ENCODE assay signal across 1 cellular context in the genomic region with DNA sequence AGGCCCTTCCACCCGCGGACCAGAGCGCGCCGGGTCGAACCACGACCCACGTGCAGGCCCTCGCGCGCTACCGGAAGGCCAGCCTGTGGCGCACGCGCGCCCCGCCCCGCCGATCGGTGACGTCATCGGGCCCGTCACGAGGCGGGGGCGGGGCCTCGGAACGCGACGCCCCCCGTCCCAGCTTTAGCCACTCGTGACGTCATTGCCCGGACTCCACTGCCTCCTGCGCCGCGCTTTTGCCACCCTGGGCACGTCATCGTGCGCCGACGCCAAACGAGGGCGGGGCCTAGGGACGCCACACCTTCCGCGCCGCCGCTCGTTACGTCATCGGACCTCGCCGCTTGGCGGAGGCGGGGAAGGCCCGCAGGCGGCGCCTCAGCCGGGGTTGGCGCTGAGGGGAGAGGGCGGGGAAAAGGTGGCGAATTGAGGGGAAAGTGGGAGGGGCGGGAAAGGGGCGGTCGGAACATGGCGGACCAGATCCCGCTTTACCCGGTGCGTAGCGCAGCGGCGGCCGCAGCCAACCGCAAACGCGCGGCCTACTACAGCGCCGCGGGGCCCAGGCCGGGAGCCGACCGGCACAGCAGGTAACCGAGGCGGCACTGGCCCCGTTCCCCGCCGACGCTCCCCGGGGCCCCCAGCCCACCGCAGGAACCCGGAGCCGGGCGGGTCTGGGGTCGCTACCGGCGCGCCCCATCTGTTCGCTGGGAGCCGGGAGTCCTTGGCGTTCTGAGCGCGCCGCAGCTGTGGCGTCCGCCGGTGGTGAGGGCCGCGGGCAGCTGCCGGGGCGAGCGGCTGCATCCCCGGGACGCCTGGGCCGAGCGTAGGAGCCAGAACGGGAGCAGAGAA.
A peak's percentile ranks its signal among the peaks of the same experiment; 100 is the strongest.
TF ChIP-seq lines count a peak whose summit lies in the region.

A gene with protein sequence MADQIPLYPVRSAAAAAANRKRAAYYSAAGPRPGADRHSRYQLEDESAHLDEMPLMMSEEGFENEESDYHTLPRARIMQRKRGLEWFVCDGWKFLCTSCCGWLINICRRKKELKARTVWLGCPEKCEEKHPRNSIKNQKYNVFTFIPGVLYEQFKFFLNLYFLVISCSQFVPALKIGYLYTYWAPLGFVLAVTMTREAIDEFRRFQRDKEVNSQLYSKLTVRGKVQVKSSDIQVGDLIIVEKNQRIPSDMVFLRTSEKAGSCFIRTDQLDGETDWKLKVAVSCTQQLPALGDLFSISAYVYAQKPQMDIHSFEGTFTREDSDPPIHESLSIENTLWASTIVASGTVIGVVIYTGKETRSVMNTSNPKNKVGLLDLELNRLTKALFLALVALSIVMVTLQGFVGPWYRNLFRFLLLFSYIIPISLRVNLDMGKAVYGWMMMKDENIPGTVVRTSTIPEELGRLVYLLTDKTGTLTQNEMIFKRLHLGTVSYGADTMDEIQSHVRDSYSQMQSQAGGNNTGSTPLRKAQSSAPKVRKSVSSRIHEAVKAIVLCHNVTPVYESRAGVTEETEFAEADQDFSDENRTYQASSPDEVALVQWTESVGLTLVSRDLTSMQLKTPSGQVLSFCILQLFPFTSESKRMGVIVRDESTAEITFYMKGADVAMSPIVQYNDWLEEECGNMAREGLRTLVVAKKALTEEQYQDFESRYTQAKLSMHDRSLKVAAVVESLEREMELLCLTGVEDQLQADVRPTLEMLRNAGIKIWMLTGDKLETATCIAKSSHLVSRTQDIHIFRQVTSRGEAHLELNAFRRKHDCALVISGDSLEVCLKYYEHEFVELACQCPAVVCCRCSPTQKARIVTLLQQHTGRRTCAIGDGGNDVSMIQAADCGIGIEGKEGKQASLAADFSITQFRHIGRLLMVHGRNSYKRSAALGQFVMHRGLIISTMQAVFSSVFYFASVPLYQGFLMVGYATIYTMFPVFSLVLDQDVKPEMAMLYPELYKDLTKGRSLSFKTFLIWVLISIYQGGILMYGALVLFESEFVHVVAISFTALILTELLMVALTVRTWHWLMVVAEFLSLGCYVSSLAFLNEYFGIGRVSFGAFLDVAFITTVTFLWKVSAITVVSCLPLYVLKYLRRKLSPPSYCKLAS (plus strand): TSS at position 449 of the 846 bp plus-strand sequence. CDS start 17 bp downstream, at position 466.

TF ChIP-seq in HepG2, 621 proteins besides CTCF, POLR2A, EP300 and RAD21 (continues in another document):
- TF ChIP-seq GTF2F1 (IDR thresholded peaks at IDR 0.05; ENCODE audit: low read length) = no peak
- TF ChIP-seq NCOA2 (CRISPR knock-in tag; IDR thresholded peaks at IDR 0.05) = no peak
- TF ChIP-seq GPN1 (CRISPR knock-in tag; IDR thresholded peaks at IDR 0.05; ENCODE audit: borderline replicate concordance) = no peak
- TF ChIP-seq XRCC5 (optimal IDR thresholded peaks at IDR 0.05; ENCODE audit: low read length) = no peak
- TF ChIP-seq HNRNPH1 (optimal IDR thresholded peaks at IDR 0.05; ENCODE audit: low read depth, low read length) = no peak
- TF ChIP-seq TFE3 (CRISPR knock-in tag; IDR thresholded peaks at IDR 0.05) = 0 out of 2 replicates have a peak, but pooled peaks have one; percentile 13
- TF ChIP-seq ZNF878 (CRISPR knock-in tag; IDR thresholded peaks at IDR 0.05) = no peak
- TF ChIP-seq SYNCRIP (IDR thresholded peaks at IDR 0.05; ENCODE audit: insufficient read depth, low read depth, low read length) = no peak
- TF ChIP-seq, protein P1, sequence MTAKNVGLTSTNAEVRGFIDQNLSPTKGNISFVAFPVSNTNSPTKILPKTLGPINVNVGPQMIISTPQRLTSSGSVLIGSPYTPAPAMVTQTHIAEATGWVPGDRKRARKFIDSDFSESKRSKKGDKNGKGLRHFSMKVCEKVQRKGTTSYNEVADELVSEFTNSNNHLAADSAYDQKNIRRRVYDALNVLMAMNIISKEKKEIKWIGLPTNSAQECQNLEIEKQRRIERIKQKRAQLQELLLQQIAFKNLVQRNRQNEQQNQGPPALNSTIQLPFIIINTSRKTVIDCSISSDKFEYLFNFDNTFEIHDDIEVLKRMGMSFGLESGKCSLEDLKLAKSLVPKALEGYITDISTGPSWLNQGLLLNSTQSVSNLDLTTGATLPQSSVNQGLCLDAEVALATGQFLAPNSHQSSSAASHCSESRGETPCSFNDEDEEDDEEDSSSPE (CRISPR knock-in tag; IDR thresholded peaks at IDR 0.05) = peak; percentile 87
- no peak for TF ChIP-seq SMC3 (IDR thresholded peaks at IDR 0.05; ENCODE audit: low read length)
- TF ChIP-seq POLR2AphosphoS5 (IDR thresholded peaks at IDR 0.05; ENCODE audit: low read depth, low read length) = peak; percentile 52
- no peak for TF ChIP-seq JARID2 (CRISPR knock-in tag; IDR thresholded peaks at IDR 0.05; ENCODE audit: insufficient replicate concordance)
- TF ChIP-seq RBAK (CRISPR knock-in tag; IDR thresholded peaks at IDR 0.05) = no peak
- TF ChIP-seq ARNT2 (CRISPR knock-in tag; IDR thresholded peaks at IDR 0.05; ENCODE audit: low read depth) = peak; percentile 67; the same call in 1 of the 2 replicates
- TF ChIP-seq, protein P2, sequence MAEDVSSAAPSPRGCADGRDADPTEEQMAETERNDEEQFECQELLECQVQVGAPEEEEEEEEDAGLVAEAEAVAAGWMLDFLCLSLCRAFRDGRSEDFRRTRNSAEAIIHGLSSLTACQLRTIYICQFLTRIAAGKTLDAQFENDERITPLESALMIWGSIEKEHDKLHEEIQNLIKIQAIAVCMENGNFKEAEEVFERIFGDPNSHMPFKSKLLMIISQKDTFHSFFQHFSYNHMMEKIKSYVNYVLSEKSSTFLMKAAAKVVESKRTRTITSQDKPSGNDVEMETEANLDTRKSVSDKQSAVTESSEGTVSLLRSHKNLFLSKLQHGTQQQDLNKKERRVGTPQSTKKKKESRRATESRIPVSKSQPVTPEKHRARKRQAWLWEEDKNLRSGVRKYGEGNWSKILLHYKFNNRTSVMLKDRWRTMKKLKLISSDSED (CRISPR knock-in tag; IDR thresholded peaks at IDR 0.05) = peak; percentile 90; the same call in 1 of the 2 replicates
- TF ChIP-seq EHMT2 (IDR thresholded peaks at IDR 0.05; ENCODE audit: borderline replicate concordance, low read depth, low read length) = no peak
- no peak for TF ChIP-seq ZNF441 (CRISPR knock-in tag; IDR thresholded peaks at IDR 0.05; ENCODE audit: borderline replicate concordance)
- TF ChIP-seq, protein P3, sequence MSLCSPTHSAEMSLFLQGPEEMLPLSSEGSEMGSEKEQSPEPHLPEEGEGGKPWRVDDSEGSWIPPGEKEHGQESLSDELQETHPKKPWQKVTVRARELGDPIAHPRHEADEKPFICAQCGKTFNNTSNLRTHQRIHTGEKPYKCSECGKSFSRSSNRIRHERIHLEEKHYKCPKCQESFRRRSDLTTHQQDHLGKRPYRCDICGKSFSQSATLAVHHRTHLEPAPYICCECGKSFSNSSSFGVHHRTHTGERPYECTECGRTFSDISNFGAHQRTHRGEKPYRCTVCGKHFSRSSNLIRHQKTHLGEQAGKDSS (CRISPR knock-in tag; IDR thresholded peaks at IDR 0.05; ENCODE audit: borderline replicate concordance, low read depth) = no peak
- TF ChIP-seq ZBTB8A (CRISPR knock-in tag; IDR thresholded peaks at IDR 0.05; ENCODE audit: borderline replicate concordance, low read depth) = no peak
- TF ChIP-seq SKIL (CRISPR knock-in tag; IDR thresholded peaks at IDR 0.05; ENCODE audit: borderline replicate concordance) = no peak
- no peak for TF ChIP-seq SETDB1 (CRISPR knock-in tag; IDR thresholded peaks at IDR 0.05; ENCODE audit: borderline replicate concordance)
- TF ChIP-seq TBX2 (CRISPR knock-in tag; IDR thresholded peaks at IDR 0.05; ENCODE audit: borderline replicate concordance) = peak; percentile 92
- no peak for TF ChIP-seq PLSCR1 (CRISPR knock-in tag; IDR thresholded peaks at IDR 0.05; ENCODE audit: borderline replicate concordance)
- peak; percentile 75 for TF ChIP-seq HNF1B (CRISPR knock-in tag; IDR thresholded peaks at IDR 0.05)
- TF ChIP-seq NR2C2 (CRISPR knock-in tag; IDR thresholded peaks at IDR 0.05; ENCODE audit: borderline replicate concordance) = peak; percentile 53
- TF ChIP-seq IKZF4 (CRISPR knock-in tag; IDR thresholded peaks at IDR 0.05; ENCODE audit: borderline replicate concordance, low read depth, not compliant biosample characterization) = peak; percentile 69
- TF ChIP-seq, protein P4, sequence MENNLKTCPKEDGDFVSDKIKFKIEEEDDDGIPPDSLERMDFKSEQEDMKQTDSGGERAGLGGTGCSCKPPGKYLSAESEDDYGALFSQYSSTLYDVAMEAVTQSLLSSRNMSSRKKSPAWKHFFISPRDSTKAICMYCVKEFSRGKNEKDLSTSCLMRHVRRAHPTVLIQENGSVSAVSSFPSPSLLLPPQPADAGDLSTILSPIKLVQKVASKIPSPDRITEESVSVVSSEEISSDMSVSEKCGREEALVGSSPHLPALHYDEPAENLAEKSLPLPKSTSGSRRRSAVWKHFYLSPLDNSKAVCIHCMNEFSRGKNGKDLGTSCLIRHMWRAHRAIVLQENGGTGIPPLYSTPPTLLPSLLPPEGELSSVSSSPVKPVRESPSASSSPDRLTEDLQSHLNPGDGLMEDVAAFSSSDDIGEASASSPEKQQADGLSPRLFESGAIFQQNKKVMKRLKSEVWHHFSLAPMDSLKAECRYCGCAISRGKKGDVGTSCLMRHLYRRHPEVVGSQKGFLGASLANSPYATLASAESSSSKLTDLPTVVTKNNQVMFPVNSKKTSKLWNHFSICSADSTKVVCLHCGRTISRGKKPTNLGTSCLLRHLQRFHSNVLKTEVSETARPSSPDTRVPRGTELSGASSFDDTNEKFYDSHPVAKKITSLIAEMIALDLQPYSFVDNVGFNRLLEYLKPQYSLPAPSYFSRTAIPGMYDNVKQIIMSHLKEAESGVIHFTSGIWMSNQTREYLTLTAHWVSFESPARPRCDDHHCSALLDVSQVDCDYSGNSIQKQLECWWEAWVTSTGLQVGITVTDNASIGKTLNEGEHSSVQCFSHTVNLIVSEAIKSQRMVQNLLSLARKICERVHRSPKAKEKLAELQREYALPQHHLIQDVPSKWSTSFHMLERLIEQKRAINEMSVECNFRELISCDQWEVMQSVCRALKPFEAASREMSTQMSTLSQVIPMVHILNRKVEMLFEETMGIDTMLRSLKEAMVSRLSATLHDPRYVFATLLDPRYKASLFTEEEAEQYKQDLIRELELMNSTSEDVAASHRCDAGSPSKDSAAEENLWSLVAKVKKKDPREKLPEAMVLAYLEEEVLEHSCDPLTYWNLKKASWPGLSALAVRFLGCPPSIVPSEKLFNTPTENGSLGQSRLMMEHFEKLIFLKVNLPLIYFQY (CRISPR knock-in tag; IDR thresholded peaks at IDR 0.05; ENCODE audit: borderline replicate concordance) = no peak
- no peak for TF ChIP-seq KLF15 (CRISPR knock-in tag; IDR thresholded peaks at IDR 0.05; ENCODE audit: borderline replicate concordance)
- no peak for TF ChIP-seq PHF5A (CRISPR knock-in tag; IDR thresholded peaks at IDR 0.05; ENCODE audit: low read depth, unreplicated experiment)
- TF ChIP-seq SIN3A (IDR thresholded peaks at IDR 0.05; ENCODE audit: borderline replicate concordance, low read depth, low read length) = 0 out of 2 replicates have a peak, but pooled peaks have one; percentile 11
- TF ChIP-seq FOXM1 (CRISPR knock-in tag; IDR thresholded peaks at IDR 0.05) = no peak
- no peak for TF ChIP-seq SOX13 (IDR thresholded peaks at IDR 0.05)
- TF ChIP-seq SOX13 (CRISPR knock-in tag; conservative IDR thresholded peaks at IDR 0.05 in 1 of 2, IDR thresholded peaks at IDR 0.05 in 1 of 2) = no peak
- TF ChIP-seq, protein P5, sequence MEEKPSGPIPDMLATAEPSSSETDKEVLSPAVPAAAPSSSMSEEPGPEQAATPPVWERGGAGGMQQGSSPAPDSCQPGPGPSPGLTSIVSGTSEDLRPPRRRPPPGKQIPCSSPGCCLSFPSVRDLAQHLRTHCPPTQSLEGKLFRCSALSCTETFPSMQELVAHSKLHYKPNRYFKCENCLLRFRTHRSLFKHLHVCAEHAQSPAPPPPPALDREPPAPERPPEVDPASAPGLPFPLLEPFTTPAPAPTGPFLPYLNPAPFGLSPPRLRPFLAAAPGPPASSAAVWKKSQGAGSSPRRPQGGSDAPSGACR (CRISPR knock-in tag; IDR thresholded peaks at IDR 0.05) = peak; percentile 83; the same call in 1 of the 2 replicates
